In the genomic region with DNA sequence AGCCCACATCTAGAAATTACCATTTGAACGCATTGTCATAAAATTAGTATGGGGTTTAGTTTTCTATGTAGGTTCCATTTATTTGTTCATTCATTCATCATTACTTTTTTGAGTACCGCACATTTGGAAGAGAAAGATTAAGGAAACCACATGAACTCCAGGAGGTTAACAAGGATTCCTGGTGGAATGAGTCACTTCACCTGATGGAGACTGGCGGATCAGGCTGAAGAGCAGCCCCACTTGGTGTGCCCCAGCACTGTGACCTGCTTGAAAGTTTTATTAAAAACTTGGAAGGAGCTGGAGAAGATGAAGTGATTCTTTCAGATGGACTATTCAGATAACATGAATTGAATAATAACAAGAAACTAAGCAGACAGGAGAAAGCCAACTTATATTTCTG, we compare ENCODE assay signal across 1 cellular context.
TF ChIP-seq lines count a peak whose summit lies in the region.

No MANE protein-coding gene starts in this region.

TF ChIP-seq in IMR-90, 13 proteins besides CTCF, POLR2A, EP300 and RAD21:
- TF ChIP-seq, protein P1, sequence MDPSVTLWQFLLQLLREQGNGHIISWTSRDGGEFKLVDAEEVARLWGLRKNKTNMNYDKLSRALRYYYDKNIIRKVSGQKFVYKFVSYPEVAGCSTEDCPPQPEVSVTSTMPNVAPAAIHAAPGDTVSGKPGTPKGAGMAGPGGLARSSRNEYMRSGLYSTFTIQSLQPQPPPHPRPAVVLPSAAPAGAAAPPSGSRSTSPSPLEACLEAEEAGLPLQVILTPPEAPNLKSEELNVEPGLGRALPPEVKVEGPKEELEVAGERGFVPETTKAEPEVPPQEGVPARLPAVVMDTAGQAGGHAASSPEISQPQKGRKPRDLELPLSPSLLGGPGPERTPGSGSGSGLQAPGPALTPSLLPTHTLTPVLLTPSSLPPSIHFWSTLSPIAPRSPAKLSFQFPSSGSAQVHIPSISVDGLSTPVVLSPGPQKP (IDR thresholded peaks at IDR 0.05; ENCODE audit: borderline replicate concordance, low read depth, low read length) = no peak
- TF ChIP-seq NFE2L2 (IDR thresholded peaks at IDR 0.05; ENCODE audit: low read depth, low read length) (no peak), SMC3 (IDR thresholded peaks at IDR 0.05; ENCODE audit: low read depth, low read length) (no peak), MAFK (IDR thresholded peaks at IDR 0.05; ENCODE audit: low read depth, low read length) (no peak), CEBPB (IDR thresholded peaks at IDR 0.05; ENCODE audit: low read depth, low read length) (no peak), MXI1 (IDR thresholded peaks at IDR 0.05; ENCODE audit: borderline replicate concordance, low read depth, low read length) (no peak), BHLHE40 (IDR thresholded peaks at IDR 0.05; ENCODE audit: low read depth, low read length) (no peak), FOS (IDR thresholded peaks at IDR 0.05; ENCODE audit: low read depth, low read length) (no peak), RFX5 (IDR thresholded peaks at IDR 0.05; ENCODE audit: low read depth, low read length) (no peak), RCOR1 (IDR thresholded peaks at IDR 0.05; ENCODE audit: insufficient replicate concordance, low read length) (no peak), CHD1 (IDR thresholded peaks at IDR 0.05; ENCODE audit: low read depth, low read length) (no peak), MAZ (IDR thresholded peaks at IDR 0.05; ENCODE audit: borderline replicate concordance, low read depth, low read length) (no peak)
- TF ChIP-seq, protein P2, sequence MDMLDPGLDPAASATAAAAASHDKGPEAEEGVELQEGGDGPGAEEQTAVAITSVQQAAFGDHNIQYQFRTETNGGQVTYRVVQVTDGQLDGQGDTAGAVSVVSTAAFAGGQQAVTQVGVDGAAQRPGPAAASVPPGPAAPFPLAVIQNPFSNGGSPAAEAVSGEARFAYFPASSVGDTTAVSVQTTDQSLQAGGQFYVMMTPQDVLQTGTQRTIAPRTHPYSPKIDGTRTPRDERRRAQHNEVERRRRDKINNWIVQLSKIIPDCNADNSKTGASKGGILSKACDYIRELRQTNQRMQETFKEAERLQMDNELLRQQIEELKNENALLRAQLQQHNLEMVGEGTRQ (IDR thresholded peaks at IDR 0.05; ENCODE audit: low read depth, low read length) = no peak
